15 cellular contexts compared by ENCODE assay signal in the genomic region with DNA sequence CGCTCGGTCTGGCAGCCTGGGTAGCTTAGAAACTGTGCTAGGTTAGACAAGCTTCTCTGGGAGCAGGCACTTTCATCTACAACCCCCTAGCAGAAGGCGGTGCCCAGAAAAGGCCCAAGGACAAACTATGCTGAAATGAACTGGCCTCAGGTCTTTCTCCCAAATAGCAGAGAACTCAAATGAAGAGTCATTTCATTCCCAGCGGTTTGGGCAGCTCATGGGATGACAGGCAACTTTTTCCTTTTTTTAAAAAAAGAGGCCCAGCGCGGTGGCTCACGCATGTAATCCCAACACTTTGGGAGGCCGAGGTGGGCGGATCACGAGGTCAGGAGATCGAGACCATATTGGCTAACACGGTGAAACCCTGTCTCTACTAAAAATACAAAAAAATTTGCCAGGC. TPM values are rescaled to one million over a fixed set of nuclear protein-coding genes. Genes with fewer than 3 reads are reported as not detected.
A peak's percentile ranks its signal among the peaks of the same experiment; 100 is the strongest.
DNase-seq lines count a peak whose midpoint lies in the region; ATAC-seq and TF ChIP-seq lines count a peak whose summit lies in the region.
"Had no signal": no experiment of that assay in that cellular context is flagged by ENCODE, and none has a peak within 500 bp of the region (broad histone marks: within the 10 kb centered on the region; RNA-seq: fewer than 3 reads in every experiment).

No MANE protein-coding gene starts in this region.

- peak overlapping the region; percentile 62 for H3K4me2 ChIP-seq in KMS-11
- H3K4me2 ChIP-seq: neural progenitor cell had no signal

- no peak for ATAC-seq in CD8-positive, alpha-beta T cell
- ATAC-seq in natural killer cell treated with Interleukin-12 subunit alpha and Interleukin-12 subunit beta and Interleukin-15 and Interleukin-18, amount 100 ng/mL, for 72 hours = no peak

- H3K27ac Mint-ChIP-seq in CD8-positive, alpha-beta T cell = peak overlapping the region; percentile 86
- peak overlapping the region in 1 of 5 experiments; percentile 82 for H3K27ac Mint-ChIP-seq in brain
- peak overlapping the region; percentile 95 to 99 for H3K27ac Mint-ChIP-seq in natural killer cell treated with Interleukin-12 subunit alpha and Interleukin-12 subunit beta and Interleukin-15 and Interleukin-18, amount 100 ng/mL, for 72 hours
- H3K27ac Mint-ChIP-seq: neural progenitor cell had no signal

- H3K36me3 Mint-ChIP-seq in CD8-positive, alpha-beta T cell = peaks cover 10% of the 10 kb centered on the region
- H3K36me3 Mint-ChIP-seq in brain = peaks cover 7% of the 10 kb centered on the region
- H3K36me3 Mint-ChIP-seq in natural killer cell treated with Interleukin-12 subunit alpha and Interleukin-12 subunit beta and Interleukin-15 and Interleukin-18, amount 100 ng/mL, for 72 hours = peaks cover 8% of the 10 kb centered on the region

- H3K4me1 Mint-ChIP-seq in CD8-positive, alpha-beta T cell (ENCODE audit: low read depth) = peaks cover 60% of the 10 kb centered on the region
- H3K4me1 Mint-ChIP-seq in brain = peaks cover 64% of the 10 kb centered on the region
- peaks cover 54 to 59% of the 10 kb centered on the region in 2 donors for H3K4me1 Mint-ChIP-seq in natural killer cell treated with Interleukin-12 subunit alpha and Interleukin-12 subunit beta and Interleukin-15 and Interleukin-18, amount 100 ng/mL, for 72 hours (ENCODE audit: low read depth in 2 of 2)

- DNase-seq in CD8-positive, alpha-beta T cell = no peak
- DNase-seq in natural killer cell treated with Interleukin-12 subunit alpha and Interleukin-12 subunit beta and Interleukin-15 and Interleukin-18, amount 100 ng/mL, for 72 hours (ENCODE audit: low spot score) = no peak
- no peak for DNase-seq in NCI-H2227 treated with DMSO at 0.1 percent for 48 hours (lab: John Stamatoyannopoulos, UW)
- DNase-seq in NCI-H1417 treated with DMSO at 0.1 percent for 48 hours (lab: John Stamatoyannopoulos, UW) = no peak
- DNase-seq in GM10248 (ENCODE audit: extremely low spot score) = no peak
- DNase-seq in NCI-H1694 (lab: John Stamatoyannopoulos, UW) = no peak
- DNase-seq: activated CD4-positive, alpha-beta T cell treated with anti-CD3 and anti-CD28 coated beads for 48 hours; Kasumi-1; NCI-H345; SHP77; stimulated activated CD4-positive, alpha-beta T cell treated with anti-CD3 and anti-CD28 coated beads, Interleukin-12 subunit alpha, Interleukin-12 subunit beta, amount 100 ng/mL, for 4 hours; stimulated activated CD8-positive, alpha-beta memory T cell treated with anti-CD3 and anti-CD28 coated beads, Interleukin-4, amount 100 ng/mL, for 48 hours had no signal

- POLR2A ChIA-PET in CD8-positive, alpha-beta T cell (lab: Charles Lee) = interaction anchor here (1.2 to 2.0 kb wide), 2 partner anchors 68 to 81 kb away, joined by 4 to 6 read pairs; no protein-coding TSS in a partner anchor
- POLR2A ChIA-PET in GM10248 (lab: Yijun Ruan, JAX) = interaction anchor here (0.7 kb wide), 1 partner anchor 95 kb away, joined by 4 read pairs; no protein-coding TSS in a partner anchor

- CTCF ChIA-PET in CD8-positive, alpha-beta T cell (lab: Charles Lee) = interaction anchor here (0.8 to 1.3 kb wide), 6 partner anchors 11 to 234 kb away, joined by 3 to 12 read pairs (median 4); no protein-coding TSS in a partner anchor
- CTCF ChIA-PET in GM10248 (lab: Yijun Ruan, JAX) = interaction anchor here (0.8 to 2.8 kb wide), 7 partner anchors 8 to 145 kb away, joined by 3 to 12 read pairs (median 6); no protein-coding TSS in a partner anchor

- H3K27ac ChIP-seq in CD8-positive, alpha-beta T cell (ENCODE audit: low read depth, low read length) = no peak overlapping the region
- H3K27ac ChIP-seq in KMS-11 = no peak overlapping the region; the same call in 1 of the 2 replicates
- H3K27ac ChIP-seq: neural progenitor cell had no signal

- no peaks in the 10 kb centered on the region for H3K9me3 Mint-ChIP-seq in CD8-positive, alpha-beta T cell
- no peaks in the 10 kb centered on the region for H3K9me3 Mint-ChIP-seq in brain
- no peaks in the 10 kb centered on the region for H3K9me3 Mint-ChIP-seq in natural killer cell treated with Interleukin-12 subunit alpha and Interleukin-12 subunit beta and Interleukin-15 and Interleukin-18, amount 100 ng/mL, for 72 hours

- H2AFZ ChIP-seq in KMS-11 (ENCODE audit: low read depth) = no peak overlapping the region
- H2AFZ ChIP-seq: neural progenitor cell had no signal

- no peaks in the 10 kb centered on the region for H3K36me3 ChIP-seq in CD8-positive, alpha-beta T cell (ENCODE audit: insufficient read depth, low read length)
- H3K36me3 ChIP-seq in KMS-11 (ENCODE audit: insufficient read depth) = no peaks in the 10 kb centered on the region
- H3K36me3 ChIP-seq: neural progenitor cell had no signal

- no peak overlapping the region for H3K4me3 ChIP-seq in CD8-positive, alpha-beta T cell (ENCODE audit: low read depth, low read length)
- H3K4me3 ChIP-seq in KMS-11 (IDR thresholded peaks at IDR 0.05; ENCODE audit: insufficient read depth, low read depth, low read length) = no peak overlapping the region
- H3K4me3 ChIP-seq: neural progenitor cell had no signal

- peak overlapping the region; percentile 68 for H3K4me3 Mint-ChIP-seq in CD8-positive, alpha-beta T cell
- H3K4me3 Mint-ChIP-seq in brain = peak overlapping the region in 4 of 5 experiments; percentile 12 to 64 (median 49)
- peak overlapping the region; percentile 92 for H3K4me3 Mint-ChIP-seq in natural killer cell treated with Interleukin-12 subunit alpha and Interleukin-12 subunit beta and Interleukin-15 and Interleukin-18, amount 100 ng/mL, for 72 hours

- no peaks in the 10 kb centered on the region for H4K20me1 ChIP-seq in KMS-11 (ENCODE audit: insufficient read depth)

- H3K4me1 ChIP-seq in CD8-positive, alpha-beta T cell (ENCODE audit: insufficient read depth, low read length) = peaks cover 64% of the 10 kb centered on the region
- H3K4me1 ChIP-seq in KMS-11 (ENCODE audit: low read depth, poor library complexity, severe bottlenecking) = peaks cover 63% of the 10 kb centered on the region

- H3K9ac ChIP-seq in KMS-11 = no peak overlapping the region
- H3K9ac ChIP-seq: neural progenitor cell had no signal

- H3K27me3 Mint-ChIP-seq in CD8-positive, alpha-beta T cell (ENCODE audit: low read depth) = no peaks in the 10 kb centered on the region
- no peaks in the 10 kb centered on the region for H3K27me3 Mint-ChIP-seq in brain
- no peaks in the 10 kb centered on the region for H3K27me3 Mint-ChIP-seq in natural killer cell treated with Interleukin-12 subunit alpha and Interleukin-12 subunit beta and Interleukin-15 and Interleukin-18, amount 100 ng/mL, for 72 hours

- no peaks in the 10 kb centered on the region for H3K27me3 ChIP-seq in CD8-positive, alpha-beta T cell (ENCODE audit: insufficient read depth, low read length)
- no peaks in the 10 kb centered on the region for H3K27me3 ChIP-seq in KMS-11 (ENCODE audit: insufficient read depth, low read depth)
- H3K27me3 ChIP-seq: neural progenitor cell had no signal

- H3K9me3 ChIP-seq in CD8-positive, alpha-beta T cell (ENCODE audit: low read length) = no peaks in the 10 kb centered on the region

- peaks cover 68% of the 10 kb centered on the region for H3K79me2 ChIP-seq in KMS-11 (ENCODE audit: insufficient read depth, low read depth)

- TF ChIP-seq CTCF in CD8-positive, alpha-beta T cell (IDR thresholded peaks at IDR 0.05) = no peak
- TF ChIP-seq CTCF in KMS-11 (conservative IDR thresholded peaks at IDR 0.05; ENCODE audit: low read depth, low read length) = no peak
- no peak for TF ChIP-seq CTCF in brain (conservative IDR thresholded peaks at IDR 0.05)
- TF ChIP-seq CTCF in GM10248 (IDR thresholded peaks at IDR 0.05; ENCODE audit: control extremely low read depth, extremely low read depth, low read depth, missing control alignments) = no peak

- intact Hi-C loops in CD8-positive, alpha-beta T cell (cut with DNase I, micrococcal nuclease) = no loop called here

RNA-seq across cellular contexts. Expression of gene RAPGEF1, which starts 2.5 kb away (rescaled TPM):
- total RNA-seq in CD8-positive, alpha-beta T cell = 100 to 1,000 TPM; 127 to 130 TPM
- 44.2 TPM for polyA plus RNA-seq in brain (ENCODE audit: insufficient read depth, low read depth, low replicate concordance)
- total RNA-seq in natural killer cell treated with Interleukin-12 subunit alpha and Interleukin-12 subunit beta and Interleukin-15 and Interleukin-18, amount 100 ng/mL, for 72 hours = 100 to 1,000 TPM; 109 to 215 TPM
